21 cellular contexts compared by ENCODE assay signal in the genomic region with DNA sequence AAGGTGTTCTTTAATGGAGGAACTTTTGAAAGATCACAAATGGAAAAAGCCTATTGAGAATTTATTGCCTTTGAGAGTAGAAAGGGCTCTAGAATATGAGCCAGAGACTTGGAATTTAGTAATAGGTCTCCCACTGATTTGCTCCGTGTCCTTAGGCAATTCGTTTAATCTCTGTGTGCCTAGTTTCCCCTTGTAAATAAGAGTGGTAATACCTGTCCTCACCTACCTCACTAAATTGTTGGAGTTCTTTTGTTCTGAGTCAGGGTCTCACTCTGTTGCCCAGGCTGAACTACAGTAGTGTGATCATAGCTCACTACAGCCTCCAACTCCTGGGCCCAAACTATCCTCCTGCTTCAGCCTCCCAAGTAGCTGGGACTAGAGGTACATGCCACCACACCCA. TPM values are rescaled to one million over a fixed set of nuclear protein-coding genes. Genes with fewer than 3 reads are reported as not detected.
DNase-seq lines count a peak whose midpoint lies in the region; ATAC-seq and TF ChIP-seq lines count a peak whose summit lies in the region.
"Had no signal": no experiment of that assay in that cellular context is flagged by ENCODE, and none has a peak within 500 bp of the region (broad histone marks: within the 10 kb centered on the region; RNA-seq: fewer than 3 reads in every experiment).

No MANE protein-coding gene starts in this region.

- no peak for TF ChIP-seq RAD21 in Ishikawa (IDR thresholded peaks at IDR 0.05; ENCODE audit: low read depth)

- no peak overlapping the region for H3K4me3 Mint-ChIP-seq in WTC11
- H3K4me3 Mint-ChIP-seq: CD4-positive, alpha-beta memory T cell had no signal

- CTCF ChIA-PET in WTC11 (lab: Charles Lee) = no interaction called here

- DNase-seq in WTC11 (ENCODE audit: low spot score) (no peak), foreskin keratinocyte (peak; percentile 38 to 79), substantia nigra (lab: John Stamatoyannopoulos, UW) (no peak), NCI-H128 (lab: John Stamatoyannopoulos, UW; ENCODE audit: unreplicated experiment) (no peak)
- DNase-seq in activated CD4-positive, alpha-beta T cell treated with anti-CD3 and anti-CD28 coated beads, Interleukin-2, amount 50 U/mL, for 4 hours = no peak
- DNase-seq: Calu3; CD4-positive, alpha-beta memory T cell; EL; Karpas-422; MM.1S; NCI-H1092; NCI-H2081; NCI-H510A treated with DMSO at 0.1 percent for 48 hours; NCI-H82; OCI-M1; RPMI8226; SIG-M5 had no signal

- H3K27me3 Mint-ChIP-seq in WTC11 (ENCODE audit: low read depth) = no peaks in the 10 kb centered on the region
- H3K27me3 Mint-ChIP-seq: CD4-positive, alpha-beta memory T cell had no signal

- H3K4me1 ChIP-seq in foreskin keratinocyte = no peaks in the 10 kb centered on the region
- H3K4me1 ChIP-seq: BLaER1 had no signal

- TF ChIP-seq EP300 in Ishikawa (IDR thresholded peaks at IDR 0.05; ENCODE audit: borderline replicate concordance) = no peak; the same call in 1 of the 2 replicates

- H3K9me3 Mint-ChIP-seq in WTC11 = no peaks in the 10 kb centered on the region
- H3K9me3 Mint-ChIP-seq: CD4-positive, alpha-beta memory T cell had no signal

- no peak for TF ChIP-seq CTCF in WTC11 (IDR thresholded peaks at IDR 0.05)
- no peak for TF ChIP-seq CTCF in foreskin keratinocyte (conservative IDR thresholded peaks at IDR 0.05)

- ATAC-seq in WTC11 (no peak), foreskin keratinocyte (peak; percentile 61), HG02885 (IDR thresholded peaks at IDR 0.05; ENCODE audit: poor library complexity, unreplicated experiment) (no peak)
- ATAC-seq: SK-N-SH treated with all-trans-retinoic acid at 6 μM for 48 hours had no signal

- H3K27ac ChIP-seq in foreskin keratinocyte (no peak overlapping the region), substantia nigra (ENCODE audit: low read depth, low read length, poor library complexity, severe bottlenecking) (peak overlapping the region; percentile 87)
- H3K27ac ChIP-seq: BLaER1 had no signal

- H3K36me3 Mint-ChIP-seq in WTC11 = no peaks in the 10 kb centered on the region
- H3K36me3 Mint-ChIP-seq: CD4-positive, alpha-beta memory T cell had no signal

- no peaks in the 10 kb centered on the region for H3K27me3 ChIP-seq in foreskin keratinocyte
- H3K27me3 ChIP-seq: BLaER1 had no signal

- H3K27ac Mint-ChIP-seq in WTC11 = no peak overlapping the region

- H3K4me1 Mint-ChIP-seq in WTC11 = peaks cover 11% of the 10 kb centered on the region
- H3K4me1 Mint-ChIP-seq: CD4-positive, alpha-beta memory T cell had no signal

- POLR2A ChIA-PET in WTC11 (lab: Charles Lee) = no interaction called here

TF ChIP-seq in Ishikawa, 13 proteins besides CTCF, POLR2A, EP300 and RAD21:
- TF ChIP-seq TEAD4 (IDR thresholded peaks at IDR 0.05) (peak; percentile 62; the same call in 1 of the 2 replicates), TAF1 (IDR thresholded peaks at IDR 0.05; ENCODE audit: low read depth) (no peak), ZBTB7A (IDR thresholded peaks at IDR 0.05; ENCODE audit: low read depth) (no peak), REST (IDR thresholded peaks at IDR 0.05; ENCODE audit: low read depth) (no peak)

TF ChIP-seq in WTC11, 78 proteins besides CTCF, POLR2A, EP300 and RAD21:
- TF ChIP-seq ZNF396 (CRISPR knock-in tag; IDR thresholded peaks at IDR 0.05; ENCODE audit: borderline replicate concordance) (no peak), ZNF121 (CRISPR knock-in tag; IDR thresholded peaks at IDR 0.05) (0 out of 2 replicates have a peak, but pooled peaks have one; percentile 37), SP1 (CRISPR knock-in tag; conservative IDR thresholded peaks at IDR 0.05) (no peak), GTF2I (CRISPR knock-in tag; conservative IDR thresholded peaks at IDR 0.05) (0 out of 2 replicates have a peak, but pooled peaks have one; percentile 11), ZNF416 (CRISPR knock-in tag; IDR thresholded peaks at IDR 0.05) (no peak), NR2C2 (CRISPR knock-in tag; IDR thresholded peaks at IDR 0.05) (no peak)

RNA-seq across cellular contexts. Expression of gene TEKT2, which starts 15.0 kb away (rescaled TPM):
- total RNA-seq in WTC11 (2021) (1.9 to 2.5 TPM (median 2.0 TPM) in 3 replicates), foreskin keratinocyte (0.21 and 0.34 TPM in 2 replicates)
- 0.28 and 0.42 TPM in 2 replicates for polyA plus RNA-seq in foreskin keratinocyte
- total RNA-seq: CD4-positive, alpha-beta memory T cell had no signal
- polyA plus RNA-seq: CD4-positive, alpha-beta memory T cell had no signal

RNA-seq across cellular contexts. Expression of gene ADPRS, which starts 19.8 kb away (rescaled TPM):
- total RNA-seq in WTC11 (2021) (30.0 to 32.7 TPM (median 31.2 TPM) in 3 replicates), foreskin keratinocyte (40.7 and 43.6 TPM in 2 replicates)
- 47.7 and 48.8 TPM in 2 replicates for polyA plus RNA-seq in foreskin keratinocyte

RNA-seq across cellular contexts. Expression of gene COL8A2, which starts 56.2 kb away (rescaled TPM):
- total RNA-seq in WTC11 (2021) = 2.3 to 3.5 TPM (median 3.3 TPM) in 3 replicates
- total RNA-seq in foreskin keratinocyte = 0.68 and 0.78 TPM in 2 replicates
- 0.27 and 0.41 TPM in 2 replicates for polyA plus RNA-seq in foreskin keratinocyte
- total RNA-seq: Calu3 had no signal
- polyA plus RNA-seq: CD4-positive, alpha-beta memory T cell had no signal

Comparison
In these comparisons a context has a peak if more than half of its experiments do, and no peak if none do; other contexts are left out.
1. DNase-seq: peak in foreskin keratinocyte (2 of 2); none in WTC11 (single experiment), substantia nigra (0 of 49), activated CD4-positive, alpha-beta T cell treated with anti-CD3 and anti-CD28 coated beads, Interleukin-2, amount 50 U/mL, for 4 hours (0 of 2) and NCI-H128 (single experiment).